ENCODE assay signal across 32 cellular contexts in the genomic region with DNA sequence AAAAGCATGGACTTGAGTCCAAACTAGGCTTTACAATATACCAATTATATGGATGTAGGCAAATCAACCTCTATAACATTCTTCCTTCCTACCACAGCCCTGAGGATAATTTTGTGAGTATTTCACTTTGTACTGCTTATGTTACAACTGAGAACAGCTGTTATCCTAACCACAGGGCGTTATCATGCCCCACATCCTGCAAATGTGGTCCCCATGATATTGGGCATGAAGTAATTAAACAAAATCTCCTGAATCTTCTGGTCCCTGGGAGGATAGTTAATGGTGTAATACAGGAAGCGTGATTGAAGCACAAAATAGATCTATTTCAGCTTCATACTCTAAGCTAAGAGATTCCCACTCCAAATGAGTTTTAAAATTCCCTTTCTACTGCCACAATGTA.
"Had no signal": no experiment of that assay in that cellular context is flagged by ENCODE, and none has a peak within 500 bp of the region (broad histone marks: within the 10 kb centered on the region; RNA-seq: fewer than 3 reads in every experiment).

No MANE protein-coding gene starts in this region.

- H3K4me1 Mint-ChIP-seq: activated T-helper 17 cell treated with anti-CD3 and anti-CD28 coated beads, Interleukin-2, amount 50 U/mL, for 72 hours had no signal

- H3K27me3 ChIP-seq: breast epithelium, esophagus squamous epithelium, heart right ventricle, neural progenitor cell, right atrium auricular region, suprapubic skin, tibial artery, upper lobe of right lung had no signal

- H3K27ac ChIP-seq: breast epithelium, esophagus squamous epithelium, heart right ventricle, neural progenitor cell, parathyroid adenoma, psoas muscle, right atrium auricular region, suprapubic skin, tibial artery, upper lobe of right lung had no signal

- H3K9ac ChIP-seq: neural progenitor cell, parathyroid adenoma had no signal

- FAIRE-seq: colon had no signal

- H3K4me3 ChIP-seq: breast epithelium, esophagus squamous epithelium, heart right ventricle, neural progenitor cell, psoas muscle, right atrium auricular region, suprapubic skin, tibial artery, upper lobe of right lung had no signal

- ATAC-seq: activated CD8-positive, alpha-beta T cell treated with anti-CD3 and anti-CD28 coated beads for 36 hours; activated naive CD8-positive, alpha-beta T cell treated with anti-CD3 and anti-CD28 coated beads, Interleukin-2, amount 50 U/mL, for 24 hours; activated T-cell treated with anti-CD3 and anti-CD28 coated beads, Interleukin-2, amount 50 U/mL, for 4 hours; activated T-helper 17 cell treated with anti-CD3 and anti-CD28 coated beads, Interleukin-2, amount 50 U/mL, for 72 hours; heart right ventricle; naive thymus-derived CD8-positive, alpha-beta T cell; psoas muscle; upper lobe of right lung; WTC11 had no signal

- H3K4me3 Mint-ChIP-seq: activated CD8-positive, alpha-beta T cell treated with anti-CD3 and anti-CD28 coated beads for 36 hours; activated naive CD4-positive, alpha-beta T cell treated with anti-CD3 and anti-CD28 coated beads, Interleukin-2, amount 50 U/mL, for 24 hours; activated naive CD8-positive, alpha-beta T cell treated with anti-CD3 and anti-CD28 coated beads, Interleukin-2, amount 50 U/mL, for 24 hours; activated T-cell treated with anti-CD3 and anti-CD28 coated beads, Interleukin-2, amount 50 U/mL, for 4 hours; activated T-helper 17 cell treated with anti-CD3 and anti-CD28 coated beads, Interleukin-2, amount 50 U/mL, for 72 hours; naive thymus-derived CD8-positive, alpha-beta T cell; neural progenitor cell; WTC11 had no signal

- H3K36me3 ChIP-seq: breast epithelium, esophagus squamous epithelium, heart right ventricle, neural progenitor cell, right atrium auricular region, suprapubic skin, tibial artery, upper lobe of right lung had no signal

- H3K4me1 ChIP-seq: breast epithelium, parathyroid adenoma, psoas muscle, right atrium auricular region, suprapubic skin, upper lobe of right lung had no signal

- H3K79me2 ChIP-seq: parathyroid adenoma had no signal

- H2AFZ ChIP-seq: neural progenitor cell, parathyroid adenoma had no signal

- H3K9me3 ChIP-seq: breast epithelium, esophagus squamous epithelium, psoas muscle, right atrium auricular region, suprapubic skin, tibial artery, upper lobe of right lung had no signal

- H3K9me3 Mint-ChIP-seq: activated naive CD4-positive, alpha-beta T cell treated with anti-CD3 and anti-CD28 coated beads, Interleukin-2, amount 50 U/mL, for 24 hours; activated T-cell treated with anti-CD3 and anti-CD28 coated beads, Interleukin-2, amount 50 U/mL, for 4 hours; activated T-helper 17 cell treated with anti-CD3 and anti-CD28 coated beads, Interleukin-2, amount 50 U/mL, for 72 hours had no signal

- H3K27ac Mint-ChIP-seq: activated CD8-positive, alpha-beta T cell treated with anti-CD3 and anti-CD28 coated beads for 36 hours; activated naive CD4-positive, alpha-beta T cell treated with anti-CD3 and anti-CD28 coated beads, Interleukin-2, amount 50 U/mL, for 24 hours; activated naive CD8-positive, alpha-beta T cell treated with anti-CD3 and anti-CD28 coated beads, Interleukin-2, amount 50 U/mL, for 24 hours; activated T-helper 17 cell treated with anti-CD3 and anti-CD28 coated beads, Interleukin-2, amount 50 U/mL, for 72 hours; naive thymus-derived CD8-positive, alpha-beta T cell; neural progenitor cell; WTC11 had no signal

- DNase-seq: activated CD4-positive, alpha-beta T cell treated with anti-CD3 and anti-CD28 coated beads for 1 hour; activated CD4-positive, alpha-beta T cell treated with anti-CD3 and anti-CD28 coated beads, Interleukin-2, amount 50 U/mL, for 1 hour; activated CD8-positive, alpha-beta T cell treated with anti-CD3 and anti-CD28 coated beads for 36 hours; activated gamma-delta T cell treated with Interleukin-2 at 50 U/mL for 16 hours; activated naive CD8-positive, alpha-beta T cell treated with anti-CD3 and anti-CD28 coated beads, Interleukin-2, amount 50 U/mL, for 24 hours; activated T-cell treated with anti-CD3 and anti-CD28 coated beads, Interleukin-2, amount 50 U/mL, for 4 hours; amygdala; central memory CD4-positive, alpha-beta T cell; dermis blood vessel endothelial cell; effector CD4-positive, alpha-beta T cell; esophagus squamous epithelium; foreskin melanocyte; heart right ventricle; midbrain; naive thymus-derived CD8-positive, alpha-beta T cell; occipital lobe; psoas muscle; stimulated activated CD4-positive, alpha-beta T cell treated with anti-CD3 and anti-CD28 coated beads, Interleukin-15, amount 100 ng/mL, for 24 hours; stimulated activated CD4-positive, alpha-beta T cell treated with anti-CD3 and anti-CD28 coated beads, Interleukin-2, amount 100 ng/mL, for 24 hours; stimulated activated naive CD4-positive, alpha-beta T cell; T1000; tibial artery; upper lobe of right lung had no signal

- H3K36me3 Mint-ChIP-seq: activated naive CD4-positive, alpha-beta T cell treated with anti-CD3 and anti-CD28 coated beads, Interleukin-2, amount 50 U/mL, for 24 hours; naive thymus-derived CD8-positive, alpha-beta T cell; WTC11 had no signal

- H3K4me2 ChIP-seq: neural progenitor cell had no signal
